8 cellular contexts compared by ENCODE assay signal in the genomic region with DNA sequence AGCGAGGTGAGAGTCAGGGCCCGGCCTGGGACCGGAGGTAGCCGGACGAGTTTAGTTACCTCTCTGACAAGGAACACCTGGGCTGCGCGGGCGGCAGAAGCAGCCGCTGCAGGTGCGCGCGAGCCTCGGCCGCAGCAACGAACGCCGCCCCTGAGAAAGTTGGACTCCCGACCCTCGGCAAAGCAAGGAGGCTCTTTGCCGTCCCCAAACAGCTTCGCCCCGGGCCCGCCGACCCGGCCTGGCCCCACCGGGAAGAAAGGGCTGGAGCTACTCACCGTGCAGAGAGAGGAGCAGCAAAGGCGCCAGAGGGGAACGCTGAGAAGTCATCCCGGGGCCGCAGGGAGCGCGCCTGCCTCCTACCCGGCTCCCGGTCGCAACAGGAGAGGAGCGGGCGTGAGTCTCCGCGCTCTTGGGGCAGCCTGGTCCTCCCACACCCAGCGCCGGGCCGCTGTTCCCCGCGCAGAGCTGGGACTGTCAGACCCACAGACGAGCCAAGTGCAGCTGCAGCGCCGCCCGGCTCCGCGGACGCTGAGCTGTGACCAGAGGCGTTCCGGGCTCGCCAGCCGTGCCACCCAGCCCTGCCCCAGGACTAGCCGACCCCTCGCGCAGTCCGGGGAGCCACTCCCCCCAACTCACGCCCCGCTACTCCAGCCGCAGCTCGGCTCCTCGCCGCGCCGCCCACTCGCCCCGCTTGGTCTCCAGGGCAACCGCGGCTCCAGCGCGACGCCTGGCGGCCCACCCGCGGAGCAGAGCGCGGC. TPM values are rescaled to one million over a fixed set of nuclear protein-coding genes. Genes with fewer than 3 reads are reported as not detected.
DNase-seq lines count a peak whose midpoint lies in the region; ATAC-seq and TF ChIP-seq lines count a peak whose summit lies in the region.

Gene IGSF11, minus strand, starts transcription at position 591 of the 758 bp plus-strand sequence. Its CDS starts 264 bp downstream, at position 327.

- H3K27me3 ChIP-seq in effector memory CD4-positive, alpha-beta T cell (replicated peaks; ENCODE audit: control insufficient read depth, insufficient read depth, low read length, poor library complexity, severe bottlenecking) = peaks cover 9% of the 10 kb centered on the region
- H3K27me3 ChIP-seq in mesendoderm (ENCODE audit: insufficient read depth, low read length, poor library complexity) = peaks cover 4% of the 10 kb centered on the region

- no peaks in the 10 kb centered on the region for H3K36me3 ChIP-seq in effector memory CD4-positive, alpha-beta T cell (ENCODE audit: control insufficient read depth, insufficient read depth, low read length)
- H3K36me3 ChIP-seq in mesendoderm (ENCODE audit: control insufficient read depth, insufficient read depth, low read length) = no peaks in the 10 kb centered on the region

- no peak within 1 kb of the TSS for H2BK5ac ChIP-seq in mesendoderm (ENCODE audit: low read length)

- H2BK120ac ChIP-seq in mesendoderm (ENCODE audit: low read depth, low read length) = no peak within 1 kb of the TSS

- WGBS in mesendoderm (ENCODE audit: extremely low coverage, insufficient coverage, low lambda C conversion rate) = no CpG with 5 or more reads among the region's 80 CpGs

- H3K4me1 Mint-ChIP-seq in activated CD8-positive, alpha-beta T cell treated with anti-CD3 and anti-CD28 coated beads for 36 hours (ENCODE audit: low read depth) = peaks cover 12% of the 10 kb centered on the region

- CTCF ChIA-PET in AG04449 (lab: Yijun Ruan, JAX) = interaction anchor here (0.7 to 5.6 kb wide), 9 partner anchors 8 to 206 kb away, joined by 3 to 65 read pairs (median 4); partner anchors contain the start of gene B4GALT4
- CTCF ChIA-PET in activated CD8-positive, alpha-beta T cell treated with anti-CD3 and anti-CD28 coated beads for 36 hours (lab: Charles Lee) = interaction anchor here (0.6 to 9.8 kb wide), 45 partner anchors 8 to 318 kb away, joined by 3 to 305 read pairs (median 4); partner anchors contain the start of gene B4GALT4

- H3K36me3 Mint-ChIP-seq in activated CD8-positive, alpha-beta T cell treated with anti-CD3 and anti-CD28 coated beads for 36 hours (ENCODE audit: low read depth) = no peaks in the 10 kb centered on the region

- peak; percentile 25 for TF ChIP-seq CTCF in AG04449 (IDR thresholded peaks at IDR 0.05; ENCODE audit: insufficient read depth, low read length, missing control alignments)
- TF ChIP-seq CTCF in activated CD8-positive, alpha-beta T cell treated with anti-CD3 and anti-CD28 coated beads for 36 hours (IDR thresholded peaks at IDR 0.05) = peak; percentile 73

- H3K4me3 Mint-ChIP-seq in activated CD8-positive, alpha-beta T cell treated with anti-CD3 and anti-CD28 coated beads for 36 hours = peak within 1 kb of the TSS; percentile 79

- H3K4me2 ChIP-seq in mesendoderm (ENCODE audit: low read length) = peak within 1 kb of the TSS; percentile 83

- H3K4me1 ChIP-seq in effector memory CD4-positive, alpha-beta T cell (ENCODE audit: control insufficient read depth, insufficient read depth, low read length, poor library complexity, severe bottlenecking) = no peaks in the 10 kb centered on the region
- no peaks in the 10 kb centered on the region for H3K4me1 ChIP-seq in mesendoderm (ENCODE audit: control insufficient read depth, low read depth, low read length)

- H3K79me1 ChIP-seq in mesendoderm (ENCODE audit: low read length) = no peaks in the 10 kb centered on the region

- H3K79me2 ChIP-seq in mesendoderm (ENCODE audit: control insufficient read depth, insufficient read depth, low read length) = no peaks in the 10 kb centered on the region

- no peak within 1 kb of the TSS for H3K27ac Mint-ChIP-seq in activated CD8-positive, alpha-beta T cell treated with anti-CD3 and anti-CD28 coated beads for 36 hours

- no peak within 1 kb of the TSS for H4K8ac ChIP-seq in mesendoderm (ENCODE audit: low read depth, low read length)

- peak; percentile 90 for ATAC-seq in GM18858 (IDR thresholded peaks at IDR 0.05; ENCODE audit: unreplicated experiment)
- ATAC-seq in HG03095 (IDR thresholded peaks at IDR 0.05; ENCODE audit: unreplicated experiment) = peak; percentile 98
- ATAC-seq in activated CD8-positive, alpha-beta T cell treated with anti-CD3 and anti-CD28 coated beads for 36 hours = peak; percentile 91

- no peak within 1 kb of the TSS for H3K27ac ChIP-seq in effector memory CD4-positive, alpha-beta T cell (ENCODE audit: insufficient read depth, low read length, poor library complexity, severe bottlenecking)
- H3K27ac ChIP-seq in mesendoderm (ENCODE audit: low read depth, low read length) = no peak within 1 kb of the TSS

- no peaks in the 10 kb centered on the region for H3K9me3 ChIP-seq in effector memory CD4-positive, alpha-beta T cell (ENCODE audit: control insufficient read depth, low read length)

- H3K23ac ChIP-seq in mesendoderm (ENCODE audit: low read length) = no peak within 1 kb of the TSS

- H3K9me3 Mint-ChIP-seq in activated CD8-positive, alpha-beta T cell treated with anti-CD3 and anti-CD28 coated beads for 36 hours = no peaks in the 10 kb centered on the region

- no peak within 1 kb of the TSS for H4K5ac ChIP-seq in mesendoderm (ENCODE audit: low read length)

- H2AK5ac ChIP-seq in mesendoderm (ENCODE audit: low read length) = no peak within 1 kb of the TSS

- H3K4ac ChIP-seq in mesendoderm (ENCODE audit: low read depth, low read length) = no peak within 1 kb of the TSS

- intact Hi-C loops in activated CD8-positive, alpha-beta T cell treated with anti-CD3 and anti-CD28 coated beads for 36 hours (cut with micrococcal nuclease) = loop anchor here (1.0 to 10.0 kb wide), 3 partner anchors 63 to 149 kb away; no protein-coding TSS in a partner anchor

- peak within 1 kb of the TSS; percentile 39 for H3K9ac ChIP-seq in mesendoderm (ENCODE audit: low read length)

- H3K4me3 ChIP-seq in AG04449 (ENCODE audit: low read depth, low read length) (peak within 1 kb of the TSS; percentile 54), mesendoderm (ENCODE audit: low read length) (peak within 1 kb of the TSS; percentile 29)
- peak within 1 kb of the TSS; percentile 64 for H3K4me3 ChIP-seq in effector memory CD4-positive, alpha-beta T cell (ENCODE audit: insufficient read depth, low read depth, low read length, poor library complexity, severe bottlenecking)

- no peak within 1 kb of the TSS for H3K18ac ChIP-seq in mesendoderm (ENCODE audit: low read length)

- DNase-seq in AG04449 (ENCODE audit: low read depth, low spot score) (no peak), NCI-H446 treated with DMSO at 0.1 percent for 48 hours (lab: John Stamatoyannopoulos, UW) (peak; percentile 81), mesendoderm (peak; percentile 78)
- DNase-seq in activated CD8-positive, alpha-beta T cell treated with anti-CD3 and anti-CD28 coated beads for 36 hours = peak; percentile 71
- DNase-seq in effector memory CD4-positive, alpha-beta T cell = peak; percentile 26 to 37 (median 27)
- peak; percentile 46 for DNase-seq in stimulated activated CD8-positive, alpha-beta memory T cell treated with anti-CD3 and anti-CD28 coated beads, Interleukin-15, amount 100 ng/mL, for 24 hours (ENCODE audit: low read depth)

- H3K56ac ChIP-seq in mesendoderm (ENCODE audit: low read length) = peak within 1 kb of the TSS; percentile 66

- H3K27me3 Mint-ChIP-seq in activated CD8-positive, alpha-beta T cell treated with anti-CD3 and anti-CD28 coated beads for 36 hours = peaks cover 44% of the 10 kb centered on the region

- POLR2A ChIA-PET in AG04449 (lab: Yijun Ruan, JAX) = interaction anchor here (0.6 kb wide), 1 partner anchor 216 kb away, joined by 3 read pairs; no protein-coding TSS in a partner anchor
- POLR2A ChIA-PET in activated CD8-positive, alpha-beta T cell treated with anti-CD3 and anti-CD28 coated beads for 36 hours (lab: Charles Lee) = interaction anchor here (0.8 to 1.3 kb wide), 4 partner anchors 53 to 92 kb away, joined by 3 read pairs; no protein-coding TSS in a partner anchor

- H2BK15ac ChIP-seq in mesendoderm (replicated peaks; ENCODE audit: low read depth) = no peak within 1 kb of the TSS

RNA-seq across cellular contexts. Expression of gene IGSF11, which starts in this region (rescaled TPM):
- total RNA-seq in activated CD8-positive, alpha-beta T cell treated with anti-CD3 and anti-CD28 coated beads for 36 hours = under 1 TPM in 1 of 2 experiments, not detected in 1; 0.07 TPM
- 0.22 TPM for polyA plus RNA-seq in mesendoderm (2013, experiment 1 of 2)
- polyA plus RNA-seq in mesendoderm (2013, experiment 2 of 2) = 0.24 TPM

Comparison
In these comparisons a context has a peak if more than half of its experiments do, and no peak if none do; other contexts are left out.
1. Peak in DNase-seq and ATAC-seq in activated CD8-positive, alpha-beta T cell treated with anti-CD3 and anti-CD28 coated beads for 36 hours; RNA of the gene not detected or under 1 TPM.